Comparison of ENCODE assay signal across 9 cellular contexts in genomic region chr14:52920411-52920810, GRCh38. TPM values are rescaled to one million over a fixed set of nuclear protein-coding genes. Genes with fewer than 3 reads are reported as not detected.
DNase-seq lines count a peak whose midpoint lies in the region; ATAC-seq and TF ChIP-seq lines count a peak whose summit lies in the region.
"Not testable (repeated sequence)": the region's sequence is repeated elsewhere in the genome, so short reads cannot be mapped to it uniquely, and the experiment has no call there.
"Had no signal": no experiment of that assay in that cellular context is flagged by ENCODE, and none has a peak within 500 bp of the region (broad histone marks: within the 10 kb centered on the region; RNA-seq: fewer than 3 reads in every experiment).

No MANE protein-coding gene starts in this region.

- BruUV-seq in A673 (replicated peaks; lab: Mats Ljungman, UMichigan) = not testable (repeated sequence)

- not testable (repeated sequence) for TF ChIP-seq POLR2A in suprapubic skin (IDR thresholded peaks at IDR 0.05)

- not testable (repeated sequence) for H3K36me3 Mint-ChIP-seq in immature natural killer cell

- peak overlapping the region; percentile 65 for H3K27ac ChIP-seq in A673 (ENCODE audit: low read depth, low read length, poor library complexity, severe bottlenecking)
- not testable (repeated sequence) for H3K27ac ChIP-seq in HEK293 (ENCODE audit: extremely low read depth, low read depth, low read length)
- H3K27ac ChIP-seq in SK-N-MC = peak overlapping the region; percentile 65
- peak overlapping the region; percentile 48 to 73 for H3K27ac ChIP-seq in coronary artery
- H3K27ac ChIP-seq in lower lobe of right lung = peak overlapping the region; percentile 25
- H3K27ac ChIP-seq in psoas muscle = peak overlapping the region; percentile 82
- H3K27ac ChIP-seq in suprapubic skin = peak overlapping the region; percentile 6

- H3K4me1 ChIP-seq in A673 (ENCODE audit: insufficient read depth, low read length, poor library complexity, severe bottlenecking) = peaks cover 57% of the 10 kb centered on the region
- peaks cover 39% of the 10 kb centered on the region for H3K4me1 ChIP-seq in HEK293 (ENCODE audit: control insufficient read depth, insufficient read depth, low read length)
- peaks cover 68% of the 10 kb centered on the region for H3K4me1 ChIP-seq in lower lobe of right lung
- peaks cover 73% of the 10 kb centered on the region for H3K4me1 ChIP-seq in psoas muscle
- H3K4me1 ChIP-seq in suprapubic skin = peaks cover 31% of the 10 kb centered on the region

- H3K36me3 ChIP-seq in A673 (ENCODE audit: insufficient read depth, low read length, poor library complexity, severe bottlenecking); SK-N-MC (ENCODE audit: insufficient read depth, low read length); lower lobe of right lung; suprapubic skin: not testable (repeated sequence)
- H3K36me3 ChIP-seq in HEK293 (ENCODE audit: control insufficient read depth in 2 of 2, insufficient read depth in 1 of 2, low read length in 2 of 2) (peaks cover 3 to 10% of the 10 kb centered on the region in 2 experiments; a peak in 2 of 3 replicates), psoas muscle (ENCODE audit: insufficient read depth in 1 of 2, low read depth in 1 of 2) (peaks cover 0 to 23% of the 10 kb centered on the region in 2 donors)

- CTCF ChIA-PET in A673 (lab: Charles Lee) = not testable (repeated sequence)
- CTCF ChIA-PET in HEK293 (lab: Yijun Ruan, JAX) = interaction anchor here (1.1 kb wide), 1 partner anchor 41 kb away, joined by 5 read pairs; no protein-coding TSS in a partner anchor

- H3K9me3 Mint-ChIP-seq in immature natural killer cell = not testable (repeated sequence)

- peaks cover 63 to 72% of the 10 kb centered on the region in 2 donors for H3K4me1 Mint-ChIP-seq in immature natural killer cell

- H3K27ac Mint-ChIP-seq in immature natural killer cell = peak overlapping the region; percentile 90 to 99 (median 94)

- not testable (repeated sequence) for TF ChIP-seq CTCF in A673 (conservative IDR thresholded peaks at IDR 0.05; ENCODE audit: low read depth, low read length); HEK293 (tag by site-specific recombination; IDR thresholded peaks at IDR 0.05); coronary artery (IDR thresholded peaks at IDR 0.05); lower lobe of right lung (IDR thresholded peaks at IDR 0.05); psoas muscle (IDR thresholded peaks at IDR 0.05); suprapubic skin (IDR thresholded peaks at IDR 0.05)

- not testable (repeated sequence) for H3K9me3 ChIP-seq in A673 (ENCODE audit: low read depth, low read length, poor library complexity, severe bottlenecking); HEK293 (ENCODE audit: control insufficient read depth, insufficient read depth, low read depth, low read length); SK-N-MC (ENCODE audit: low read depth, low read length); lower lobe of right lung; psoas muscle; suprapubic skin

- not testable (repeated sequence) for H3K4me3 Mint-ChIP-seq in immature natural killer cell

- not testable (repeated sequence) for DNase-seq in A673 (ENCODE audit: low spot score); SK-N-MC (ENCODE audit: low read depth, low spot score); coronary artery (ENCODE audit: low spot score); immature natural killer cell; lower lobe of right lung; psoas muscle; suprapubic skin (ENCODE audit: low spot score in 2 of 2)

- H3K27me3 Mint-ChIP-seq in immature natural killer cell (ENCODE audit: low read depth in 3 of 3) = not testable (repeated sequence)

- intact Hi-C loops in A673 (cut with micrococcal nuclease; ENCODE audit: unreplicated experiment); lower lobe of right lung (cut with DNase I): not testable (repeated sequence)
- intact Hi-C loops in psoas muscle (cut with DNase I) = loop anchor here in 1 of 2 donors (5.0 kb wide), 1 partner anchor 37 kb away; no protein-coding TSS in a partner anchor

- H3K4me3 ChIP-seq in A673 (ENCODE audit: low read depth, low read length, poor library complexity, severe bottlenecking); HEK293 (ENCODE audit: low read depth, low read length); SK-N-MC; coronary artery; lower lobe of right lung; psoas muscle; suprapubic skin: not testable (repeated sequence)

- TF ChIP-seq EP300 in suprapubic skin (IDR thresholded peaks at IDR 0.05) = not testable (repeated sequence)

- not testable (repeated sequence) for H3K9ac ChIP-seq in SK-N-MC (ENCODE audit: insufficient read length)

- POLR2A ChIA-PET in A673 (lab: Charles Lee; ENCODE audit: low non-redundant PET); HEK293 (lab: Yijun Ruan, JAX): not testable (repeated sequence)

- not testable (repeated sequence) for ATAC-seq in lower lobe of right lung, psoas muscle

- WGBS in psoas muscle, 3 donors = 83 to 90% (median 86%) methylated on average over 5 of the region's 5 CpGs
- 98% methylated on average over 5 of the region's 5 CpGs for WGBS in suprapubic skin

- not testable (repeated sequence) for H3K27me3 ChIP-seq in A673 (replicated peaks; ENCODE audit: insufficient read depth, low read depth, low read length, poor library complexity); lower lobe of right lung (ENCODE audit: low read depth); psoas muscle (ENCODE audit: insufficient read depth in 3 of 3, low read length in 2 of 3); suprapubic skin

TF ChIP-seq in HEK293, 187 proteins besides CTCF, POLR2A, EP300 and RAD21:
- TF ChIP-seq MZF1 (tag by site-specific recombination; IDR thresholded peaks at IDR 0.05; ENCODE audit: borderline replicate concordance) = 0 out of 2 replicates have a peak, but pooled peaks have one; percentile 1

RNA-seq across cellular contexts. Expression of gene FERMT2, which starts 30.4 kb away (rescaled TPM):
- total RNA-seq in A673 (2021) (38.3 and 48.0 TPM in 2 replicates), lower lobe of right lung (86.0 TPM), psoas muscle (100 to 1,000 TPM in 1 of 4 donors, 10 to 100 TPM in 3; 57.5 to 104 (median 78.9) TPM), suprapubic skin (10 to 100 TPM in 3 of 4 donors, 1 to 10 TPM in 1; 9.1 to 17.7 (median 15.1) TPM)
- polyA plus RNA-seq in immature natural killer cell (not detected), psoas muscle (100 to 1,000 TPM in 1 of 3 donors, 10 to 100 TPM in 2; 36.6 to 219 (median 40.8) TPM)
- polyA plus RNA-seq: CD4-positive, alpha-beta memory T cell had no signal
